In the genomic region with DNA sequence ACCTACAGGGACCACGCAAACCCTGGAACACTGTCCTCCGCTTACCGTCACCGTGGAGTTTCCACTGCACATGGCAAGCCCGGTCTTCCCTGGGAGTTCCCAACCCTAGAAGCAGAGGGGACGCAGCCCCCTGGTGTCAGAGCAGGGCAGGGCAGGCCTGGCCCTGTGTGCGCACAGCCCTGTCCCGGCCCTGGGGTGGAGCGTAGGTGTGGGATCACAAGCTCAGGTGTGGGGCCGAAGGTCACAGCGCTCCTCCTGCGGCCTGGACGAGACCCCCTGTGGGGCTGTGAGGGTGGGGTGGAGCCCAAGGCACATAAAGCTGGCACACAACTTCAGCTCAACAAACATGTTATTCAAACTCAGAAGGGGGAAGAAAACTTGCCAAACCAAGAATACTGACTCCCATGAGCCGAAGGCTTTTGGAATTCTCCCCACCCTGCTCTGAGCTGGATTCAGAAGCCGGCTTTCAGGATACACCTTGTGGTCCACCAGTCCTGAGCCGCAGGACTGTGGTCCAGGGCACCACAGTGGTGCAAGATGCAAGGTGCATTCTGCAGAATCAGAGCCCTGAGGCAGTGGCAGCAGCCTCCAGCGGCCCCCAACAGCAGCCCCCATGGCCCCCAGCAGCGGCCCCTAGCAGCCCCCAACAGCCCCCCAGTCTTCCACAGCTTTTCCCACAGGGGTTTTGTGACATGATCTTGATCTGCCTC, we compare ENCODE assay signal across 8 cellular contexts. TPM values are rescaled to one million over a fixed set of nuclear protein-coding genes. Genes with fewer than 3 reads are reported as not detected.
DNase-seq lines count a peak whose midpoint lies in the region; ATAC-seq and TF ChIP-seq lines count a peak whose summit lies in the region.

No MANE protein-coding gene starts in this region.

- TF ChIP-seq CTCF in AG09309 (IDR thresholded peaks at IDR 0.05; ENCODE audit: control insufficient read depth, insufficient read depth, low read depth, low read length, missing control alignments) = peak; percentile 74
- peak; percentile 90 for TF ChIP-seq CTCF in PC-9 (conservative IDR thresholded peaks at IDR 0.05)

- H3K4me2 ChIP-seq in PC-9 = no peak overlapping the region

- H2AFZ ChIP-seq in PC-9 = no peak overlapping the region

- no peaks in the 10 kb centered on the region for H3K9me3 ChIP-seq in PC-9 (ENCODE audit: insufficient read depth, low read depth)

- H3K27me3 ChIP-seq in PC-9 (ENCODE audit: insufficient read depth, low read depth) = no peaks in the 10 kb centered on the region

- BruUV-seq in PC-9 (replicated peaks; lab: Mats Ljungman, UMichigan) = no TSS peak

- no peak overlapping the region for H3K27ac ChIP-seq in PC-9

- no peaks in the 10 kb centered on the region for H3K36me3 ChIP-seq in PC-9 (ENCODE audit: low read depth)

- H3K4me1 ChIP-seq in PC-9 (replicated peaks; ENCODE audit: insufficient read depth) = no peaks in the 10 kb centered on the region

- no peaks in the 10 kb centered on the region for H3K79me2 ChIP-seq in PC-9 (ENCODE audit: low read depth)

- no peaks in the 10 kb centered on the region for H3F3A ChIP-seq in PC-9 (ENCODE audit: insufficient read depth, low read depth)

- DNase-seq in AG09309 (ENCODE audit: low read depth) (no peak), PC-9 (peak in 1 of 2 experiments; percentile 78), amniotic epithelial cell (ENCODE audit: low read depth) (peak; percentile 38), iris pigment epithelial cell (ENCODE audit: low read depth) (peak; percentile 30), SIG-M5 treated with dmso at 0.1 percent for 504 hours (lab: John Stamatoyannopoulos, UW; ENCODE audit: unreplicated experiment) (no peak)
- DNase-seq in stimulated activated CD8-positive, alpha-beta memory T cell treated with anti-CD3 and anti-CD28 coated beads, Interleukin-4, amount 100 ng/mL, for 24 hours (ENCODE audit: low read depth) = peak; percentile 34

- CTCF ChIA-PET in PC-9 (lab: Charles Lee) = interaction anchor here (0.5 to 1.2 kb wide), 9 partner anchors 17 to 798 kb away, joined by 3 to 20 read pairs (median 5); no protein-coding TSS in a partner anchor

- no peaks in the 10 kb centered on the region for H3K9me2 ChIP-seq in PC-9 (ENCODE audit: insufficient read depth)

- ATAC-seq in GM18505 (IDR thresholded peaks at IDR 0.05; ENCODE audit: unreplicated experiment) (peak; percentile 66), HG03159 (IDR thresholded peaks at IDR 0.05; ENCODE audit: unreplicated experiment) (peak; percentile 71)

- no peak for TF ChIP-seq POLR2A in GM18505 (IDR thresholded peaks at IDR 0.05; ENCODE audit: borderline replicate concordance, extremely low read depth, insufficient read depth, insufficient read length)

- intact Hi-C loops in PC-9 (cut with micrococcal nuclease; ENCODE audit: unreplicated experiment) = loop anchor here (1.0 to 5.0 kb wide), 4 partner anchors 64 to 389 kb away; no protein-coding TSS in a partner anchor

- 0 out of 2 replicates have a peak, but pooled peaks cover 5% of the 10 kb centered on the region for H4K20me1 ChIP-seq in PC-9 (ENCODE audit: insufficient read depth)

- H3K4me3 ChIP-seq in AG09309 (ENCODE audit: control insufficient read depth, low read depth, low read length) = no peak overlapping the region
- no peak overlapping the region for H3K4me3 ChIP-seq in PC-9

- POLR2A ChIA-PET in PC-9 (lab: Charles Lee; ENCODE audit: unreplicated experiment) = interaction anchor here (0.6 kb wide), 2 partner anchors 16 to 18 kb away, joined by 3 to 8 read pairs; no protein-coding TSS in a partner anchor

RNA-seq across cellular contexts. Expression of gene EXOC3, which starts 11.8 kb away (rescaled TPM):
- 155 and 188 TPM in 2 replicates for total RNA-seq in PC-9 (2021)

Comparison
In these comparisons a context has a peak if more than half of its experiments do, and no peak if none do; other contexts are left out.
1. DNase-seq: peak in amniotic epithelial cell (single experiment), iris pigment epithelial cell (single experiment) and stimulated activated CD8-positive, alpha-beta memory T cell treated with anti-CD3 and anti-CD28 coated beads, Interleukin-4, amount 100 ng/mL, for 24 hours (single experiment); none in AG09309 (single experiment) and SIG-M5 treated with dmso at 0.1 percent for 504 hours (single experiment).